Comparison of ENCODE assay signal across 8 cellular contexts in genomic region chr17:49390548-49391324, GRCh38. TPM values are rescaled to one million over a fixed set of nuclear protein-coding genes. Genes with fewer than 3 reads are reported as not detected.
DNase-seq lines count a peak whose midpoint lies in the region; ATAC-seq and TF ChIP-seq lines count a peak whose summit lies in the region.

No MANE protein-coding gene starts in this region.

- POLR2A ChIA-PET in activated B cell treated with CpG ODN at 0.5 μM for 24 hours (lab: Charles Lee): interaction anchor here (0.6 to 5.8 kb wide), 7 partner anchors 20 to 396 kb away, joined by 3 to 109 read pairs (median 5); partner anchors contain the start of genes PHB1 and ZNF652

- H3K4me1 Mint-ChIP-seq in activated B cell treated with CpG ODN at 0.5 μM for 24 hours: peaks cover 77% of the 10 kb centered on the region

- H3K4me1 ChIP-seq in GM23248 (ENCODE audit: insufficient read depth) (0 out of 2 replicates have a peak, but pooled peaks cover 3% of the 10 kb centered on the region), thoracic aorta (ENCODE audit: control insufficient read depth in 1 of 2, low read depth in 2 of 2) (peaks cover 3 to 5% of the 10 kb centered on the region in 2 donors)

- WGBS in GM23248 (ENCODE audit: low coverage in 1 of 2, low lambda C conversion rate in 2 of 2, missing lambda C conversion rate in 2 of 2), 2 experiments: 63 to 67% methylated on average over 9 of the region's 9 CpGs

- intact Hi-C loops in activated B cell treated with CpG ODN at 0.5 μM for 24 hours (cut with micrococcal nuclease): loop anchor here (5.0 kb wide), 2 partner anchors 158 to 198 kb away; partner anchors contain the start of gene PHOSPHO1

- H3K4me2 ChIP-seq in GM23248 (ENCODE audit: unreplicated experiment): no peak overlapping the region

- H3K9me2 ChIP-seq in GM23248 (ENCODE audit: insufficient read depth): no peaks in the 10 kb centered on the region

- H3K4me3 Mint-ChIP-seq in activated B cell treated with CpG ODN at 0.5 μM for 24 hours: peak overlapping the region; percentile 77

- DNase-seq in Ammon's horn (ENCODE audit: low spot score) (peak; percentile 82), GM23248 (no peak), activated B cell treated with CpG ODN at 0.5 μM for 24 hours (peak; percentile 29), iris pigment epithelial cell (ENCODE audit: low read depth) (peak; percentile 17), thoracic aorta (ENCODE audit: low spot score) (no peak), NCI-H2227 treated with DMSO at 0.1 percent for 48 hours (lab: John Stamatoyannopoulos, UW) (no peak)

- CTCF ChIA-PET in activated B cell treated with CpG ODN at 0.5 μM for 24 hours (lab: Charles Lee): interaction anchor here (0.7 to 5.1 kb wide), 8 partner anchors 17 to 210 kb away, joined by 3 to 24 read pairs (median 4); partner anchors contain the start of gene ZNF652

- H3K36me3 Mint-ChIP-seq in activated B cell treated with CpG ODN at 0.5 μM for 24 hours (ENCODE audit: low read depth): no peaks in the 10 kb centered on the region

- peak overlapping the region; percentile 98 for H3K27ac Mint-ChIP-seq in activated B cell treated with CpG ODN at 0.5 μM for 24 hours

- H3K36me3 ChIP-seq in GM23248 (ENCODE audit: low read depth) (no peaks in the 10 kb centered on the region), thoracic aorta (no peaks in the 10 kb centered on the region)

- H2AFZ ChIP-seq in GM23248: peak overlapping the region; percentile 48; the same call in 1 of the 2 replicates

- in situ Hi-C loops in GM23248 (cut with MboI): no loop called here

- H3K9ac ChIP-seq in GM23248: no peak overlapping the region

- H3F3A ChIP-seq in GM23248 (ENCODE audit: insufficient read depth): no peaks in the 10 kb centered on the region

- no peaks in the 10 kb centered on the region for H3K79me2 ChIP-seq in GM23248 (ENCODE audit: insufficient read depth)

- ATAC-seq in activated B cell treated with CpG ODN at 0.5 μM for 24 hours (ENCODE audit: low read depth) (peak; percentile 51), thoracic aorta (ENCODE audit: insufficient number of reproducible peaks, low FRiP score, low read depth) (no peak), GM19351 (IDR thresholded peaks at IDR 0.05; ENCODE audit: unreplicated experiment) (no peak), GM21619 (IDR thresholded peaks at IDR 0.05; ENCODE audit: unreplicated experiment) (no peak)

- TF ChIP-seq CTCF in activated B cell treated with CpG ODN at 0.5 μM for 24 hours (IDR thresholded peaks at IDR 0.05): no peak
- TF ChIP-seq CTCF in thoracic aorta (IDR thresholded peaks at IDR 0.05): no peak

- H3K9me3 Mint-ChIP-seq in activated B cell treated with CpG ODN at 0.5 μM for 24 hours: no peaks in the 10 kb centered on the region

- H3K27ac ChIP-seq in GM23248: no peak overlapping the region
- peak overlapping the region in 1 of 2 donors; percentile 46 for H3K27ac ChIP-seq in thoracic aorta

- no peaks in the 10 kb centered on the region for H3K27me3 Mint-ChIP-seq in activated B cell treated with CpG ODN at 0.5 μM for 24 hours

- H3K27me3 ChIP-seq in GM23248 (replicated peaks; ENCODE audit: insufficient read depth) (no peaks in the 10 kb centered on the region), thoracic aorta (replicated peaks; ENCODE audit: insufficient read depth) (no peaks in the 10 kb centered on the region)

- H4K20me1 ChIP-seq in GM23248 (ENCODE audit: insufficient read depth): no peaks in the 10 kb centered on the region

- no peaks in the 10 kb centered on the region for H3K9me3 ChIP-seq in GM23248 (ENCODE audit: low read depth)
- H3K9me3 ChIP-seq in thoracic aorta: no peaks in the 10 kb centered on the region

- H3K4me3 ChIP-seq in GM23248 (no peak overlapping the region), thoracic aorta (peak overlapping the region; percentile 39)

RNA-seq across cellular contexts. Expression of gene PHB1, which starts 23.9 kb away (rescaled TPM):
- total RNA-seq in GM23248 (2014; rRNA removed; shearing (Covaris generic)): 85.4 and 107 TPM in 2 replicates
- polyA plus RNA-seq in GM23248 (2016; fragmentation: Nextera tagmentation; extraction: Ambion mirVana): 177 and 191 TPM in 2 replicates
- total RNA-seq in activated B cell treated with CpG ODN at 0.5 μM for 24 hours (184 and 214 TPM in 2 replicates), thoracic aorta (10 to 100 TPM; 34.4 to 55.6 TPM)

RNA-seq across cellular contexts. Expression of gene ZNF652, which starts 28.7 kb away (rescaled TPM):
- total RNA-seq in GM23248 (2014; rRNA removed; shearing (Covaris generic)): 17.2 and 18.1 TPM in 2 replicates
- polyA plus RNA-seq in GM23248 (2016; fragmentation: Nextera tagmentation; extraction: Ambion mirVana): 12.4 and 13.1 TPM in 2 replicates
- 37.1 and 40.6 TPM in 2 replicates for total RNA-seq in activated B cell treated with CpG ODN at 0.5 μM for 24 hours
- 10 to 100 TPM; 36.1 to 40.0 TPM for total RNA-seq in thoracic aorta

Comparison
In these comparisons a context has a peak if more than half of its experiments do, and no peak if none do; other contexts are left out.
1. DNase-seq: peak in Ammon's horn (single experiment), activated B cell treated with CpG ODN at 0.5 μM for 24 hours (single experiment) and iris pigment epithelial cell (single experiment); none in GM23248 (single experiment), thoracic aorta (single experiment) and NCI-H2227 treated with DMSO at 0.1 percent for 48 hours (single experiment).